24 cellular contexts compared by ENCODE assay signal in genomic region chr7:157667261-157667660, GRCh38.
DNase-seq lines count a peak whose midpoint lies in the region; ATAC-seq and TF ChIP-seq lines count a peak whose summit lies in the region.
"Had no signal": no experiment of that assay in that cellular context is flagged by ENCODE, and none has a peak within 500 bp of the region (broad histone marks: within the 10 kb centered on the region; RNA-seq: fewer than 3 reads in every experiment).

No MANE protein-coding gene starts in this region.

- H3K9me2 ChIP-seq in Loucy (replicated peaks; ENCODE audit: low read depth, low read length) = no peaks in the 10 kb centered on the region

- peaks cover 73% of the 10 kb centered on the region for H3K79me2 ChIP-seq in Loucy (ENCODE audit: insufficient read depth, low read length)

- no peak overlapping the region for H2BK15ac ChIP-seq in neuronal stem cell (ENCODE audit: low read length)

- no peak overlapping the region for H2AK5ac ChIP-seq in neuronal stem cell (ENCODE audit: low read depth, low read length)

- no peak overlapping the region for H3K23ac ChIP-seq in neuronal stem cell (ENCODE audit: low read depth, low read length, poor library complexity)

- H3K9ac ChIP-seq in Loucy (ENCODE audit: low read depth, low read length, poor library complexity, severe bottlenecking) (peak overlapping the region; percentile 74), neuronal stem cell (ENCODE audit: low read depth, low read length, poor library complexity) (no peak overlapping the region)

- WGBS in neuronal stem cell (ENCODE audit: extremely low coverage in 2 of 2, insufficient read length in 2 of 2, insufficient replicate concordance in 1 of 2), 2 donors = no CpG with 5 or more reads among the region's 12 CpGs

- peak; percentile 44 for DNase-seq in cardiac septum (ENCODE audit: low spot score)
- DNase-seq in left cardiac atrium = no peak
- DNase-seq in neuronal stem cell (ENCODE audit: low spot score) = no peak
- DNase-seq in stimulated activated CD4-positive, alpha-beta T cell treated with anti-CD3 and anti-CD28 coated beads, Interleukin-2, amount 100 ng/mL, for 24 hours = no peak
- DNase-seq in dermis blood vessel endothelial cell = no peak
- DNase-seq: C1 segment of cervical spinal cord; Caco-2; CD8-positive, alpha-beta T cell; EL; GDM1; IMR-90; KG1; NCI-H1092; NCI-H1417 treated with DMSO at 0.1 percent for 48 hours; NCI-H1694 treated with DMSO at 0.1 percent for 48 hours; NCI-H2081; NCI-H2227 treated with DMSO at 0.1 percent for 48 hours; NCI-H526 treated with DMSO at 0.1 percent for 48 hours; RPMI8226; SHP77 treated with DMSO at 0.1 percent for 48 hours had no signal

- peak overlapping the region; percentile 48 for H2BK5ac ChIP-seq in neuronal stem cell (ENCODE audit: low read length)

- H3K14ac ChIP-seq in neuronal stem cell (ENCODE audit: low read length) = no peak overlapping the region

- no peak for TF ChIP-seq CTCF in Loucy (conservative IDR thresholded peaks at IDR 0.05; ENCODE audit: low read length)

- H2BK12ac ChIP-seq in neuronal stem cell (ENCODE audit: low read length) = no peak overlapping the region

- H3K27me3 ChIP-seq in Loucy (ENCODE audit: insufficient read depth, low read length, poor library complexity, severe bottlenecking) (no peaks in the 10 kb centered on the region), neuronal stem cell (ENCODE audit: control insufficient read depth in 3 of 3, insufficient read depth in 3 of 3, low read depth in 1 of 3, low read length in 3 of 3) (peaks cover 0 to 2% (median 0%) of the 10 kb centered on the region in 3 experiments)

- peak overlapping the region; percentile 15 for H3K18ac ChIP-seq in neuronal stem cell (ENCODE audit: low read length)

- no peak overlapping the region for H4K8ac ChIP-seq in neuronal stem cell (ENCODE audit: low read depth, low read length)

- H3K4me3 ChIP-seq in Loucy (ENCODE audit: low read length, poor library complexity, severe bottlenecking) = no peak overlapping the region
- no peak overlapping the region for H3K4me3 ChIP-seq in neuronal stem cell (ENCODE audit: low read length in 2 of 2)
- H3K4me3 ChIP-seq: SK-N-MC had no signal

- ATAC-seq in left cardiac atrium (no peak), GM18868 (IDR thresholded peaks at IDR 0.05; ENCODE audit: unreplicated experiment) (no peak)
- ATAC-seq: CD8-positive, alpha-beta T cell; HCT116 had no signal

- H2BK120ac ChIP-seq in neuronal stem cell (ENCODE audit: low read depth, low read length) = no peak overlapping the region

- no peak overlapping the region for H3K4ac ChIP-seq in neuronal stem cell (ENCODE audit: low read length)

- H3K36me3 ChIP-seq in Loucy (ENCODE audit: insufficient read depth, low read length) = no peaks in the 10 kb centered on the region
- H3K36me3 ChIP-seq in neuronal stem cell (replicated peaks in 1 of 2; ENCODE audit: control insufficient read depth in 2 of 2, insufficient read depth in 2 of 2, low read length in 2 of 2) = peaks cover 18 to 97% of the 10 kb centered on the region in 2 donors

- H4K91ac ChIP-seq in neuronal stem cell (ENCODE audit: low read depth, low read length, poor library complexity) = no peak overlapping the region

- H3K4me1 ChIP-seq in Loucy (ENCODE audit: insufficient read depth, low read length, poor library complexity, severe bottlenecking) (peaks cover 45% of the 10 kb centered on the region), neuronal stem cell (ENCODE audit: control insufficient read depth in 2 of 2, insufficient read depth in 1 of 2, low read depth in 1 of 2, low read length in 2 of 2) (peaks cover 25 to 39% of the 10 kb centered on the region in 2 donors)
- H3K4me1 ChIP-seq: Caco-2 had no signal

- H3K27ac ChIP-seq in neuronal stem cell (replicated peaks; ENCODE audit: low read length) = peak overlapping the region; percentile 8
- H3K27ac ChIP-seq: SK-N-MC had no signal

- intact Hi-C loops in cardiac septum (cut with DNase I) (no loop called here), left cardiac atrium (cut with DNase I) (no loop called here)

- no peaks in the 10 kb centered on the region for H4K20me1 ChIP-seq in Loucy (ENCODE audit: insufficient read depth, low read length, poor library complexity, severe bottlenecking)

- H2AFZ ChIP-seq in Loucy (ENCODE audit: low read length) (no peak overlapping the region), neuronal stem cell (ENCODE audit: low read length) (no peak overlapping the region)

- H3F3A ChIP-seq in Loucy (ENCODE audit: low read depth) = 0 out of 2 replicates have a peak, but pooled peaks cover 3% of the 10 kb centered on the region

- H3K79me1 ChIP-seq in neuronal stem cell (ENCODE audit: low read depth, low read length) = peaks cover 31% of the 10 kb centered on the region

- H3K4me2 ChIP-seq in Loucy (ENCODE audit: low read depth, low read length, poor library complexity, severe bottlenecking) = no peak overlapping the region
- H3K4me2 ChIP-seq in neuronal stem cell (ENCODE audit: insufficient read depth, low read length, poor library complexity, severe bottlenecking) = no peak overlapping the region

- H3K9me3 ChIP-seq in Loucy (ENCODE audit: insufficient read depth, low read depth, low read length) (no peaks in the 10 kb centered on the region), neuronal stem cell (replicated peaks in 1 of 2; ENCODE audit: control insufficient read depth in 2 of 2, insufficient read depth in 1 of 2, low read depth in 1 of 2, low read length in 2 of 2) (no peaks in the 10 kb centered on the region)
- H3K9me3 ChIP-seq: Caco-2 had no signal
